ENCODE assay signal across 10 cellular contexts in the genomic region with DNA sequence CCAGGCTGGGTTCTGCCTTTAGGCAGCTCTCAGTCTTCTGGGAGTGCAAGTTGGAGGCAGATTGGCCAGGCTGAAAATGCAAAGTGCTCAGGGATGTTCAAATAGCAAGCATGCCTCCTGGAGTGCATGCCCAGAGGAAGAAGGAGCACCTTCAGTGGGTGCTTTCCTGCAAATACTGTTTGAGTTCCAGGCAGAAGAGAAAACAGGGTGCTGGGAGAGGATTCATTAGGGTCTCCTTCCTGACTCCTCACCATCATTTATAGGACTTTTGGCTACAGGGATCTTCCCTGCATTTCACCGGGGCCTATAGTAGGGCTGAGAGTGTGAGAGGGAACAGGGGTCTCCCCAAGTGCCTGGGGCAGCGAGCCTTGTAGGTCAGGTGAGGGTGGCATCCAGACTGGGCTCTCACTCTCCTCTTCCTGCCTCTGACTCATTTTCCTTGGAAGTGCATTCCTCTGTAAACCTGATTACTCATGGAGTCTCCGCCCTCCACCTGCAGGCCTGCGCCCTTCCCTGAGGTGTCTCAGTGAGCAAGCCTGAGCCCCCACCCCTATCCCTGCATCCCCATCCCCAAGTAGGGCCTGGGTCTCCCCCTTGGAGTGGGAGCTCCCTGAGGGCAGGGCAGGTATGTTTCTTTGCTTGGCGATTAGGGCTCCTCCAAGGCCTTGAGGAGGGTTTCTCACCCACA. TPM values are rescaled to one million over a fixed set of nuclear protein-coding genes. Genes with fewer than 3 reads are reported as not detected.
DNase-seq lines count a peak whose midpoint lies in the region; ATAC-seq and TF ChIP-seq lines count a peak whose summit lies in the region.
"Had no signal": no experiment of that assay in that cellular context is flagged by ENCODE, and none has a peak within 500 bp of the region (broad histone marks: within the 10 kb centered on the region; RNA-seq: fewer than 3 reads in every experiment).

No MANE protein-coding gene starts in this region.

- H2AFZ ChIP-seq in GM23248 (no peak overlapping the region), osteoblast (ENCODE audit: low read length) (no peak overlapping the region)

- CTCF ChIA-PET in A673 (lab: Charles Lee), result no interaction called here

- H3K4me1 ChIP-seq in GM23248 (ENCODE audit: insufficient read depth) (peaks cover 43% of the 10 kb centered on the region), osteoblast (ENCODE audit: insufficient read depth, low read length) (peaks cover 40% of the 10 kb centered on the region), A673 (ENCODE audit: insufficient read depth, low read length, poor library complexity, severe bottlenecking) (no peaks in the 10 kb centered on the region)

- no peaks in the 10 kb centered on the region for H3K79me2 ChIP-seq in GM23248 (ENCODE audit: insufficient read depth)
- no peaks in the 10 kb centered on the region for H3K79me2 ChIP-seq in osteoblast (ENCODE audit: insufficient read depth, low read length)

- H3K36me3 ChIP-seq in GM23248 (ENCODE audit: low read depth), result no peaks in the 10 kb centered on the region
- no peaks in the 10 kb centered on the region for H3K36me3 ChIP-seq in osteoblast (ENCODE audit: insufficient read depth, low read length)
- H3K36me3 ChIP-seq in A673 (ENCODE audit: insufficient read depth, low read length, poor library complexity, severe bottlenecking), result no peaks in the 10 kb centered on the region

- H3K27me3 ChIP-seq in GM23248 (replicated peaks; ENCODE audit: insufficient read depth) (no peaks in the 10 kb centered on the region), osteoblast (ENCODE audit: insufficient read depth, low read length) (no peaks in the 10 kb centered on the region), A673 (replicated peaks; ENCODE audit: insufficient read depth, low read depth, low read length, poor library complexity) (no peaks in the 10 kb centered on the region)

- no peak overlapping the region; the same call in 1 of the 2 replicates for H3K27ac ChIP-seq in GM23248
- peak overlapping the region; percentile 52 for H3K27ac ChIP-seq in osteoblast (ENCODE audit: low read depth, low read length)
- no peak overlapping the region for H3K27ac ChIP-seq in A673 (ENCODE audit: low read depth, low read length, poor library complexity, severe bottlenecking)

- POLR2A ChIA-PET in A673 (lab: Charles Lee; ENCODE audit: low non-redundant PET), result no interaction called here

- H3K9me3 Mint-ChIP-seq in chondrocyte (ENCODE audit: low read depth), result no peaks in the 10 kb centered on the region

- H3K4me2 ChIP-seq in GM23248 (ENCODE audit: unreplicated experiment) (no peak overlapping the region), osteoblast (ENCODE audit: insufficient read depth, low read length) (no peak overlapping the region)

- H3K4me3 Mint-ChIP-seq in chondrocyte (ENCODE audit: unreplicated experiment), result no peak overlapping the region

- in situ Hi-C loops in GM23248 (cut with MboI), result no loop called here

- H3K9me3 ChIP-seq in GM23248 (ENCODE audit: low read depth) (no peaks in the 10 kb centered on the region), osteoblast (ENCODE audit: low read depth, low read length) (no peaks in the 10 kb centered on the region), A673 (ENCODE audit: low read depth, low read length, poor library complexity, severe bottlenecking) (no peaks in the 10 kb centered on the region)

- H3K9ac ChIP-seq in GM23248, result no peak overlapping the region

- DNase-seq in GM23248 (peak; percentile 52), NCI-H69 (lab: John Stamatoyannopoulos, UW) (peak; percentile 12), chondrocyte (ENCODE audit: low spot score) (peak; percentile 62), osteoblast (ENCODE audit: insufficient read length, low spot score, missing footprints) (no peak), A673 (ENCODE audit: low spot score) (no peak), SIG-M5 treated with dmso at 0.1 percent for 504 hours (lab: John Stamatoyannopoulos, UW; ENCODE audit: unreplicated experiment) (no peak), T-helper 9 cell (no peak)
- DNase-seq: amygdala had no signal

- no peaks in the 10 kb centered on the region for H3K9me2 ChIP-seq in GM23248 (ENCODE audit: insufficient read depth)

- no peak for TF ChIP-seq CTCF in chondrocyte (IDR thresholded peaks at IDR 0.05)
- no peak for TF ChIP-seq CTCF in osteoblast (IDR thresholded peaks at IDR 0.05; ENCODE audit: extremely low read depth, low read depth, low read length)
- no peak for TF ChIP-seq CTCF in A673 (conservative IDR thresholded peaks at IDR 0.05; ENCODE audit: low read depth, low read length)

- H3K36me3 Mint-ChIP-seq in chondrocyte (ENCODE audit: low read depth), result no peaks in the 10 kb centered on the region

- no peak overlapping the region for H3K27ac Mint-ChIP-seq in chondrocyte (ENCODE audit: unreplicated experiment)

- H4K20me1 ChIP-seq in GM23248 (ENCODE audit: insufficient read depth) (no peaks in the 10 kb centered on the region), osteoblast (ENCODE audit: insufficient read depth, low read length) (no peaks in the 10 kb centered on the region)

- BruUV-seq in A673 (replicated peaks; lab: Mats Ljungman, UMichigan), result no TSS peak

- intact Hi-C loops in A673 (cut with micrococcal nuclease; ENCODE audit: unreplicated experiment), result no loop called here

- no peaks in the 10 kb centered on the region for H3K27me3 Mint-ChIP-seq in chondrocyte (ENCODE audit: low read depth)

- peaks cover 33% of the 10 kb centered on the region for H3F3A ChIP-seq in GM23248 (ENCODE audit: insufficient read depth)

- WGBS in GM23248 (ENCODE audit: low coverage in 1 of 2, low lambda C conversion rate in 2 of 2, missing lambda C conversion rate in 2 of 2), 2 experiments, result 84 to 86% methylated on average over 5 of the region's 5 CpGs

- ATAC-seq in GM21526 (IDR thresholded peaks at IDR 0.05; ENCODE audit: low FRiP score, unreplicated experiment), result no peak

- peaks cover 60% of the 10 kb centered on the region for H3K4me1 Mint-ChIP-seq in chondrocyte (ENCODE audit: low read depth)

- no peak overlapping the region for H3K4me3 ChIP-seq in GM23248
- no peak overlapping the region for H3K4me3 ChIP-seq in osteoblast (ENCODE audit: insufficient read depth, low read length)
- no peak overlapping the region for H3K4me3 ChIP-seq in A673 (ENCODE audit: low read depth, low read length, poor library complexity, severe bottlenecking)

RNA-seq across cellular contexts. Expression of a gene that starts 17.1 kb away (rescaled TPM):
- total RNA-seq in GM23248 (2014; rRNA removed; shearing (Covaris generic)), result not detected in 2 replicates
- 0.20 and 0.44 TPM in 2 replicates for polyA plus RNA-seq in GM23248 (2016; fragmentation: Nextera tagmentation; extraction: Ambion mirVana)
- total RNA-seq in chondrocyte (0.39 TPM in 1 of 3 replicates, not detected in the others), osteoblast (under 0.01 and 0.29 TPM in 2 replicates), A673 (2021) (not detected in 2 replicates)
- total RNA-seq: glomerular endothelial cell had no signal

RNA-seq across cellular contexts. Expression of a gene that starts 46.7 kb away (rescaled TPM):
- total RNA-seq in GM23248 (2014; rRNA removed; shearing (Covaris generic)), result not detected in 2 replicates
- 0.68 and 1.2 TPM in 2 replicates for polyA plus RNA-seq in GM23248 (2016; fragmentation: Nextera tagmentation; extraction: Ambion mirVana)
- total RNA-seq in chondrocyte (not detected in 3 replicates), osteoblast (not detected in 2 replicates), A673 (2021) (0.30 and 0.55 TPM in 2 replicates)
- total RNA-seq: glomerular endothelial cell had no signal

Comparison
In these comparisons a context has a peak if more than half of its experiments do, and no peak if none do; other contexts are left out.
1. DNase-seq: peak in GM23248 (single experiment), NCI-H69 (single experiment) and chondrocyte (single experiment); none in osteoblast (single experiment), A673 (single experiment), SIG-M5 treated with dmso at 0.1 percent for 504 hours (single experiment) and T-helper 9 cell (single experiment).